Comparison of ENCODE assay signal across 14 cellular contexts in genomic region chr6:43268348-43268685, GRCh38. TPM values are rescaled to one million over a fixed set of nuclear protein-coding genes. Genes with fewer than 3 reads are reported as not detected.
DNase-seq lines count a peak whose midpoint lies in the region; ATAC-seq and TF ChIP-seq lines count a peak whose summit lies in the region.
"Had no signal": no experiment of that assay in that cellular context is flagged by ENCODE, and none has a peak within 500 bp of the region (broad histone marks: within the 10 kb centered on the region; RNA-seq: fewer than 3 reads in every experiment).

No MANE protein-coding gene starts in this region.

- H3K9ac ChIP-seq in H9 (ENCODE audit: extremely low read depth, insufficient read length, low read length), result no peak overlapping the region

- no CpG with 5 or more reads among the region's 3 CpGs for WGBS in H9 (ENCODE audit: extremely low coverage, insufficient read length, low lambda C conversion rate)
- WGBS in sigmoid colon, 2 donors, result 70 to 73% methylated on average over 3 of the region's 3 CpGs

- TF ChIP-seq CTCF in H9 (conservative IDR thresholded peaks at IDR 0.05) (no peak), brain (conservative IDR thresholded peaks at IDR 0.05) (no peak), sigmoid colon (IDR thresholded peaks at IDR 0.05) (no peak), BE2C (IDR thresholded peaks at IDR 0.05; ENCODE audit: low read depth, low read length) (no peak), Caco-2 (IDR thresholded peaks at IDR 0.05; ENCODE audit: insufficient read depth in 1 of 2, low read depth in 1 of 2, low read length in 1 of 2, severe bottlenecking in 1 of 2, unreplicated experiment in 1 of 2) (no peak)

- H3T11ph ChIP-seq in H9 (ENCODE audit: low read length), result no peak overlapping the region

- H3K4me1 ChIP-seq in H9 (ENCODE audit: insufficient read depth, low read length), result peaks cover 10% of the 10 kb centered on the region; the same call in 1 of the 2 replicates
- H3K4me1 ChIP-seq in sigmoid colon, result peaks cover 0 to 27% (median 25%) of the 10 kb centered on the region in 4 donors
- peaks cover 12% of the 10 kb centered on the region for H3K4me1 ChIP-seq in BE2C
- H3K4me1 ChIP-seq in Caco-2, result peaks cover 31% of the 10 kb centered on the region

- no peak overlapping the region for H2BK120ac ChIP-seq in H9 (ENCODE audit: low read depth, low read length, poor library complexity, severe bottlenecking)

- H3K27ac Mint-ChIP-seq in H9, result no peak overlapping the region
- peak overlapping the region; percentile 77 to 95 (median 91) for H3K27ac Mint-ChIP-seq in brain
- H3K27ac Mint-ChIP-seq in Caco-2 (ENCODE audit: unreplicated experiment), result no peak overlapping the region
- H3K27ac Mint-ChIP-seq: activated CD8-positive, alpha-beta memory T cell treated with anti-CD3 and anti-CD28 coated beads, Interleukin-2, amount 10 ng/mL, durations not matched to agents 7 days and 5 days; stimulated activated naive CD8-positive, alpha-beta T cell treated with anti-CD3 and anti-CD28 coated beads, Interleukin-15, Interleukin-2, amounts not matched to agents 100 ng/mL and 50 ng/mL, for 24 hours had no signal

- no peak overlapping the region for H3K27ac ChIP-seq in H9 (ENCODE audit: insufficient read length, low read depth, low read length)
- peak overlapping the region; percentile 72 to 92 (median 76) for H3K27ac ChIP-seq in sigmoid colon

- POLR2A ChIA-PET in Caco-2 (lab: Charles Lee), result interaction anchor here (0.8 kb wide), 1 partner anchor 86 kb away, joined by 3 read pairs; the partner anchor contains the start of gene CUL9

- H3K14ac ChIP-seq in H9 (ENCODE audit: insufficient read depth, low read length), result no peak overlapping the region

- H3K27me3 ChIP-seq in H9 (ENCODE audit: insufficient read depth, low read length), result peaks cover 12% of the 10 kb centered on the region
- no peaks in the 10 kb centered on the region for H3K27me3 ChIP-seq in sigmoid colon
- H3K27me3 ChIP-seq in BE2C, result no peaks in the 10 kb centered on the region
- H3K27me3 ChIP-seq in Caco-2 (replicated peaks; ENCODE audit: control insufficient read depth, insufficient read depth, low read length), result no peaks in the 10 kb centered on the region

- intact Hi-C loops in sigmoid colon (cut with DNase I) (loop anchor here (5.0 to 10.0 kb wide), 2 partner anchors 156 to 239 kb away; partner anchors contain the start of gene ABCC10), Caco-2 (cut with micrococcal nuclease; ENCODE audit: unreplicated experiment) (no loop called here)

- H2BK20ac ChIP-seq in H9 (ENCODE audit: low read depth, low read length, poor library complexity, severe bottlenecking), result no peak overlapping the region

- no peak overlapping the region for H3K4ac ChIP-seq in H9 (ENCODE audit: low read depth, low read length)

- no peak overlapping the region for H2BK5ac ChIP-seq in H9 (ENCODE audit: insufficient read length, low read length)

- no peak for DNase-seq in H9
- DNase-seq in inferior parietal cortex (ENCODE audit: extremely low spot score), result peak; percentile 79
- DNase-seq in sigmoid colon, result no peak
- DNase-seq in NCI-H1694 treated with DMSO at 0.1 percent for 48 hours (lab: John Stamatoyannopoulos, UW), result no peak
- no peak for DNase-seq in BE2C
- DNase-seq in Caco-2, result no peak
- DNase-seq: activated CD8-positive, alpha-beta memory T cell treated with anti-CD3 and anti-CD28 coated beads, Interleukin-2, amount 10 ng/mL, durations not matched to agents 7 days and 5 days; NCI-H1436 treated with DMSO at 0.1 percent for 48 hours; stimulated activated CD4-positive, alpha-beta T cell treated with anti-CD3 and anti-CD28 coated beads, Interleukin-1b, Interleukin-23, amount 100 ng/mL, for 48 hours had no signal

- H3K4me3 ChIP-seq in sigmoid colon (no peak overlapping the region), BE2C (ENCODE audit: low read depth, low read length) (no peak overlapping the region), Caco-2 (ENCODE audit: low read depth, low read length) (no peak overlapping the region)

- H4K8ac ChIP-seq in H9 (replicated peaks; ENCODE audit: insufficient read length, low read depth, low read length), result no peak overlapping the region

- CTCF ChIA-PET in Caco-2 (lab: Charles Lee), result interaction anchor here (0.5 to 1.1 kb wide), 6 partner anchors 12 to 96 kb away, joined by 3 to 5 read pairs (median 3); no protein-coding TSS in a partner anchor

- no peaks in the 10 kb centered on the region for H3K23me2 ChIP-seq in H9 (ENCODE audit: insufficient read length, low read depth, low read length, poor library complexity, severe bottlenecking)

- peaks cover 22 to 40% of the 10 kb centered on the region in 2 experiments for H3K4me1 Mint-ChIP-seq in H9
- H3K4me1 Mint-ChIP-seq in brain, result peaks cover 55% of the 10 kb centered on the region
- H3K4me1 Mint-ChIP-seq in Caco-2 (ENCODE audit: low read depth, unreplicated experiment), result peaks cover 18% of the 10 kb centered on the region

- H3K18ac ChIP-seq in H9 (ENCODE audit: insufficient read length, low read depth, low read length), result no peak overlapping the region

- H3K4me3 Mint-ChIP-seq in H9 (peak overlapping the region in 1 of 2 experiments; percentile 11; a peak in 2 of 5 replicates), brain (peak overlapping the region in 1 of 5 experiments; percentile 10), Caco-2 (ENCODE audit: unreplicated experiment) (no peak overlapping the region)
- H3K4me3 Mint-ChIP-seq: activated CD8-positive, alpha-beta memory T cell treated with anti-CD3 and anti-CD28 coated beads, Interleukin-2, amount 10 ng/mL, durations not matched to agents 7 days and 5 days; neural crest cell had no signal

- H3K79me2 ChIP-seq in H9 (ENCODE audit: insufficient read depth, low read length), result no peaks in the 10 kb centered on the region

- H3K36me3 Mint-ChIP-seq in H9 (ENCODE audit: insufficient read depth in 1 of 3, low read depth in 3 of 3) (no peaks in the 10 kb centered on the region; a peak in 1 of 7 replicates), brain (peaks cover 19% of the 10 kb centered on the region), Caco-2 (ENCODE audit: insufficient read depth, unreplicated experiment) (no peaks in the 10 kb centered on the region)
- H3K36me3 Mint-ChIP-seq: activated CD8-positive, alpha-beta memory T cell treated with anti-CD3 and anti-CD28 coated beads, Interleukin-2, amount 10 ng/mL, durations not matched to agents 7 days and 5 days had no signal

- no peak overlapping the region for H2AFZ ChIP-seq in H9 (ENCODE audit: low read length)

- no peak overlapping the region for H2BK12ac ChIP-seq in H9 (ENCODE audit: insufficient read length, low read depth, low read length)

- H3K4me2 ChIP-seq in H9 (ENCODE audit: insufficient read depth, insufficient read length, low read length), result no peak overlapping the region

- no peak for TF ChIP-seq POLR2A in sigmoid colon (IDR thresholded peaks at IDR 0.05)

- H3K9me3 ChIP-seq in H9 (ENCODE audit: control insufficient read depth, low read depth, low read length), result no peaks in the 10 kb centered on the region
- no peaks in the 10 kb centered on the region for H3K9me3 ChIP-seq in sigmoid colon
- no peaks in the 10 kb centered on the region for H3K9me3 ChIP-seq in BE2C
- no peaks in the 10 kb centered on the region for H3K9me3 ChIP-seq in Caco-2

- BruUV-seq in Caco-2 (replicated peaks; lab: Mats Ljungman, UMichigan), result no TSS peak

- H4K91ac ChIP-seq in H9 (ENCODE audit: insufficient read length, low read depth, low read length), result no peak overlapping the region

- peak overlapping the region; percentile 7; the same call in 1 of the 2 replicates for H2BK15ac ChIP-seq in H9 (ENCODE audit: low read depth, low read length)

- H3K27me3 Mint-ChIP-seq in H9 (ENCODE audit: low read depth), result peaks cover 53% of the 10 kb centered on the region
- H3K27me3 Mint-ChIP-seq in brain, result no peaks in the 10 kb centered on the region
- H3K27me3 Mint-ChIP-seq in Caco-2 (ENCODE audit: insufficient read depth, unreplicated experiment), result no peaks in the 10 kb centered on the region

- H4K20me1 ChIP-seq in H9 (ENCODE audit: control insufficient read depth, insufficient read depth, insufficient read length), result no peaks in the 10 kb centered on the region

- H3K56ac ChIP-seq in H9 (ENCODE audit: insufficient read length, low read depth, low read length), result no peak overlapping the region

- H2AK5ac ChIP-seq in H9 (ENCODE audit: insufficient read length, low read length), result no peak overlapping the region

- H3K9me3 Mint-ChIP-seq in H9 (no peaks in the 10 kb centered on the region; a peak in 1 of 5 replicates), brain (no peaks in the 10 kb centered on the region), Caco-2 (ENCODE audit: unreplicated experiment) (no peaks in the 10 kb centered on the region)
- H3K9me3 Mint-ChIP-seq: neural crest cell; stimulated activated naive CD8-positive, alpha-beta T cell treated with anti-CD3 and anti-CD28 coated beads, Interleukin-15, Interleukin-2, amounts not matched to agents 100 ng/mL and 50 ng/mL, for 24 hours had no signal

- no peaks in the 10 kb centered on the region for H3K36me3 ChIP-seq in sigmoid colon
- H3K36me3 ChIP-seq in BE2C, result no peaks in the 10 kb centered on the region
- no peaks in the 10 kb centered on the region for H3K36me3 ChIP-seq in Caco-2 (ENCODE audit: control insufficient read depth, insufficient read depth, low read length)

- H4K5ac ChIP-seq in H9 (ENCODE audit: insufficient read length, low read depth, low read length), result no peak overlapping the region

- TF ChIP-seq EP300 in sigmoid colon (IDR thresholded peaks at IDR 0.05), result no peak

- ATAC-seq in GM18909 (IDR thresholded peaks at IDR 0.05; ENCODE audit: poor library complexity, unreplicated experiment), result no peak
- ATAC-seq: activated CD8-positive, alpha-beta memory T cell treated with anti-CD3 and anti-CD28 coated beads, Interleukin-2, amount 10 ng/mL, durations not matched to agents 7 days and 5 days had no signal

- no peak overlapping the region for H3K23ac ChIP-seq in H9 (ENCODE audit: insufficient read length, low read depth, low read length)

- H3K79me1 ChIP-seq in H9 (ENCODE audit: insufficient read depth, low read depth, low read length, poor library complexity, severe bottlenecking), result no peaks in the 10 kb centered on the region

RNA-seq across cellular contexts. Expression of gene TTBK1, which starts 25.0 kb away (rescaled TPM):
- total RNA-seq in H9 (2021) (1.3 and 1.6 TPM in 2 replicates), sigmoid colon (under 1 TPM in 3 of 4 donors, not detected in 1; under 0.01 to 0.55 (median 0.27) TPM), Caco-2 (2022) (0.51 and 0.61 TPM in 2 replicates)
- polyA plus RNA-seq in brain (ENCODE audit: insufficient read depth, low read depth, low replicate concordance) (37.9 TPM), sigmoid colon (under 1 TPM; under 0.01 to 0.41 (median 0.23) TPM)
- 7.8 TPM for polyA plus RNA-seq in BE2C (2012; ENCODE audit: insufficient read depth, insufficient read length, low read depth)

RNA-seq across cellular contexts. Expression of gene SLC22A7, which starts 29.7 kb away (rescaled TPM):
- total RNA-seq in H9 (2021), result not detected in 2 replicates
- polyA plus RNA-seq in brain (ENCODE audit: insufficient read depth, low read depth, low replicate concordance), result not detected
- not detected for total RNA-seq in sigmoid colon
- not detected for polyA plus RNA-seq in sigmoid colon
- polyA plus RNA-seq in BE2C (2012; ENCODE audit: insufficient read depth, insufficient read length, low read depth), result not detected
- total RNA-seq in Caco-2 (2022), result not detected in 2 replicates
- total RNA-seq: activated CD8-positive, alpha-beta memory T cell treated with anti-CD3 and anti-CD28 coated beads, Interleukin-2, amount 10 ng/mL, durations not matched to agents 7 days and 5 days; OCI-LY7 had no signal

RNA-seq across cellular contexts. Expression of gene DNPH1, which starts 39.0 kb away (rescaled TPM):
- 47.0 and 56.2 TPM in 2 replicates for total RNA-seq in H9 (2021)
- 91.3 TPM for polyA plus RNA-seq in brain (ENCODE audit: insufficient read depth, low read depth, low replicate concordance)
- total RNA-seq in sigmoid colon, result 10 to 100 TPM; 32.1 to 96.0 (median 90.3) TPM
- 100 to 1,000 TPM; 155 to 188 (median 163) TPM for polyA plus RNA-seq in sigmoid colon
- polyA plus RNA-seq in BE2C (2012; ENCODE audit: insufficient read depth, insufficient read length, low read depth), result 159 TPM
- total RNA-seq in Caco-2 (2022), result 56.1 and 62.6 TPM in 2 replicates

RNA-seq across cellular contexts. Expression of gene CRIP3, which starts 40.3 kb away (rescaled TPM):
- 15.3 and 16.9 TPM in 2 replicates for total RNA-seq in H9 (2021)
- 24.0 TPM for polyA plus RNA-seq in brain (ENCODE audit: insufficient read depth, low read depth, low replicate concordance)
- not detected for total RNA-seq in sigmoid colon
- 1 to 10 TPM in 1 of 3 donors, not detected in 2; 5.2 TPM for polyA plus RNA-seq in sigmoid colon
- polyA plus RNA-seq in BE2C (2012; ENCODE audit: insufficient read depth, insufficient read length, low read depth), result 2.1 TPM
- total RNA-seq in Caco-2 (2022), result not detected in 2 replicates

Comparison
In these comparisons a context has a peak if more than half of its experiments do, and no peak if none do; other contexts are left out.
1. H3K27ac Mint-ChIP-seq: peak in brain (5 of 5); none in H9 (0 of 3) and Caco-2 (single experiment).